In genomic region chr19:46924874-46925547, GRCh38 we compare ENCODE assay signal across 8 cellular contexts.
DNase-seq lines count a peak whose midpoint lies in the region; ATAC-seq and TF ChIP-seq lines count a peak whose summit lies in the region.

No MANE protein-coding gene starts in this region.

- peaks cover 41% of the 10 kb centered on the region for H3K4me1 Mint-ChIP-seq in activated CD4-positive, alpha-beta T cell treated with anti-CD3 and anti-CD28 coated beads for 36 hours
- H3K4me1 Mint-ChIP-seq in activated T-helper 1 cell treated with anti-CD3 and anti-CD28 coated beads, Interleukin-12 subunit alpha, Interleukin-12 subunit beta, Interleukin-2, Interleukin-4 antibody, amounts not matched to agents 30 ng/mL and 10 ng/mL and 1 ng/mL, durations not matched to agents 14 hours and 24 hours and 36 hours (ENCODE audit: low read depth) = peaks cover 36% of the 10 kb centered on the region

- TF ChIP-seq CTCF in thoracic aorta (IDR thresholded peaks at IDR 0.05) = no peak

- H3K4me1 ChIP-seq in thoracic aorta (ENCODE audit: control insufficient read depth in 1 of 2, low read depth in 2 of 2) = peaks cover 51 to 57% of the 10 kb centered on the region in 2 donors

- H3K27ac Mint-ChIP-seq in activated CD4-positive, alpha-beta T cell treated with anti-CD3 and anti-CD28 coated beads for 36 hours = peak overlapping the region; percentile 55
- peak overlapping the region; percentile 70 for H3K27ac Mint-ChIP-seq in activated T-helper 1 cell treated with anti-CD3 and anti-CD28 coated beads, Interleukin-12 subunit alpha, Interleukin-12 subunit beta, Interleukin-2, Interleukin-4 antibody, amounts not matched to agents 30 ng/mL and 10 ng/mL and 1 ng/mL, durations not matched to agents 14 hours and 24 hours and 36 hours

- intact Hi-C loops in activated CD4-positive, alpha-beta T cell treated with anti-CD3 and anti-CD28 coated beads for 36 hours (cut with DNase I, micrococcal nuclease) = loop anchor here in 1 of 2 experiments (5.0 kb wide), 1 partner anchor 67 kb away; no protein-coding TSS in a partner anchor
- intact Hi-C loops in activated T-helper 1 cell treated with anti-CD3 and anti-CD28 coated beads, Interleukin-12 subunit alpha, Interleukin-12 subunit beta, Interleukin-2, Interleukin-4 antibody, amounts not matched to agents 30 ng/mL and 10 ng/mL and 1 ng/mL, durations not matched to agents 14 hours and 24 hours and 36 hours (cut with micrococcal nuclease) = no loop called here
- intact Hi-C loops in left colon (cut with DNase I, micrococcal nuclease) = no loop called here

- peak; percentile 82 for ATAC-seq in activated CD4-positive, alpha-beta T cell treated with anti-CD3 and anti-CD28 coated beads for 36 hours
- peak; percentile 86 for ATAC-seq in left colon
- ATAC-seq in thoracic aorta (ENCODE audit: insufficient number of reproducible peaks, low FRiP score, low read depth) = no peak
- no peak for ATAC-seq in HG02678 (IDR thresholded peaks at IDR 0.05; ENCODE audit: unreplicated experiment)
- no peak for ATAC-seq in HG03039 (IDR thresholded peaks at IDR 0.05; ENCODE audit: unreplicated experiment)
- ATAC-seq in HG02588 (IDR thresholded peaks at IDR 0.05; ENCODE audit: unreplicated experiment) = no peak

- peak overlapping the region; percentile 31 to 63 for H3K27ac ChIP-seq in thoracic aorta

- H3K36me3 ChIP-seq in thoracic aorta = peaks cover 4% of the 10 kb centered on the region

- DNase-seq in activated CD4-positive, alpha-beta T cell treated with anti-CD3 and anti-CD28 coated beads for 36 hours = peak; percentile 29
- no peak for DNase-seq in activated CD4-positive, alpha-beta T cell treated with anti-CD3 and anti-CD28 coated beads, Interleukin-2, amount 50 U/mL, for 4 hours
- DNase-seq in activated T-helper 1 cell treated with anti-CD3 and anti-CD28 coated beads, Interleukin-12 subunit alpha, Interleukin-12 subunit beta, Interleukin-2, Interleukin-4 antibody, amounts not matched to agents 30 ng/mL and 10 ng/mL and 1 ng/mL, durations not matched to agents 14 hours and 24 hours and 36 hours (ENCODE audit: low spot score) = peak; percentile 2
- DNase-seq in left colon = peak in 1 of 2 donors; percentile 61
- DNase-seq in thoracic aorta (ENCODE audit: low spot score) = no peak

- peaks cover 24% of the 10 kb centered on the region for H3K36me3 Mint-ChIP-seq in activated CD4-positive, alpha-beta T cell treated with anti-CD3 and anti-CD28 coated beads for 36 hours (ENCODE audit: low read depth)
- peaks cover 26% of the 10 kb centered on the region for H3K36me3 Mint-ChIP-seq in activated T-helper 1 cell treated with anti-CD3 and anti-CD28 coated beads, Interleukin-12 subunit alpha, Interleukin-12 subunit beta, Interleukin-2, Interleukin-4 antibody, amounts not matched to agents 30 ng/mL and 10 ng/mL and 1 ng/mL, durations not matched to agents 14 hours and 24 hours and 36 hours (ENCODE audit: low read depth)

- POLR2A ChIA-PET in activated CD4-positive, alpha-beta T cell treated with anti-CD3 and anti-CD28 coated beads for 36 hours (lab: Charles Lee) = no interaction called here

- H3K9me3 Mint-ChIP-seq in activated CD4-positive, alpha-beta T cell treated with anti-CD3 and anti-CD28 coated beads for 36 hours (ENCODE audit: low read depth) = no peaks in the 10 kb centered on the region
- H3K9me3 Mint-ChIP-seq in activated T-helper 1 cell treated with anti-CD3 and anti-CD28 coated beads, Interleukin-12 subunit alpha, Interleukin-12 subunit beta, Interleukin-2, Interleukin-4 antibody, amounts not matched to agents 30 ng/mL and 10 ng/mL and 1 ng/mL, durations not matched to agents 14 hours and 24 hours and 36 hours = no peaks in the 10 kb centered on the region

- CTCF ChIA-PET in activated CD4-positive, alpha-beta T cell treated with anti-CD3 and anti-CD28 coated beads for 36 hours (lab: Charles Lee) = interaction anchor here (0.5 to 1.3 kb wide), 5 partner anchors 13 to 390 kb away, joined by 3 read pairs; no protein-coding TSS in a partner anchor

- H3K27me3 Mint-ChIP-seq in activated CD4-positive, alpha-beta T cell treated with anti-CD3 and anti-CD28 coated beads for 36 hours = no peaks in the 10 kb centered on the region
- no peaks in the 10 kb centered on the region for H3K27me3 Mint-ChIP-seq in activated T-helper 1 cell treated with anti-CD3 and anti-CD28 coated beads, Interleukin-12 subunit alpha, Interleukin-12 subunit beta, Interleukin-2, Interleukin-4 antibody, amounts not matched to agents 30 ng/mL and 10 ng/mL and 1 ng/mL, durations not matched to agents 14 hours and 24 hours and 36 hours (ENCODE audit: insufficient read depth)

- no peaks in the 10 kb centered on the region for H3K9me3 ChIP-seq in thoracic aorta

- no peak overlapping the region for H3K4me3 Mint-ChIP-seq in activated CD4-positive, alpha-beta T cell treated with anti-CD3 and anti-CD28 coated beads for 36 hours
- no peak overlapping the region for H3K4me3 Mint-ChIP-seq in activated T-helper 1 cell treated with anti-CD3 and anti-CD28 coated beads, Interleukin-12 subunit alpha, Interleukin-12 subunit beta, Interleukin-2, Interleukin-4 antibody, amounts not matched to agents 30 ng/mL and 10 ng/mL and 1 ng/mL, durations not matched to agents 14 hours and 24 hours and 36 hours

- peak overlapping the region; percentile 23 for H3K4me3 ChIP-seq in thoracic aorta

- no peaks in the 10 kb centered on the region for H3K27me3 ChIP-seq in thoracic aorta (replicated peaks; ENCODE audit: insufficient read depth)

Comparison
In these comparisons a context has a peak if more than half of its experiments do, and no peak if none do; other contexts are left out.
1. DNase-seq: peak in activated CD4-positive, alpha-beta T cell treated with anti-CD3 and anti-CD28 coated beads for 36 hours (single experiment) and activated T-helper 1 cell treated with anti-CD3 and anti-CD28 coated beads, Interleukin-12 subunit alpha, Interleukin-12 subunit beta, Interleukin-2, Interleukin-4 antibody, amounts not matched to agents 30 ng/mL and 10 ng/mL and 1 ng/mL, durations not matched to agents 14 hours and 24 hours and 36 hours (single experiment); none in activated CD4-positive, alpha-beta T cell treated with anti-CD3 and anti-CD28 coated beads, Interleukin-2, amount 50 U/mL, for 4 hours (0 of 2) and thoracic aorta (single experiment).
2. ATAC-seq: peak in activated CD4-positive, alpha-beta T cell treated with anti-CD3 and anti-CD28 coated beads for 36 hours (single experiment) and left colon (single experiment); none in thoracic aorta (single experiment), HG02678 (single experiment), HG03039 (single experiment) and HG02588 (single experiment).